Comparison of ENCODE assay signal across 8 cellular contexts in genomic region chr10:102153093-102153620, GRCh38. TPM values are rescaled to one million over a fixed set of nuclear protein-coding genes. Genes with fewer than 3 reads are reported as not detected.
DNase-seq lines count a peak whose midpoint lies in the region; ATAC-seq and TF ChIP-seq lines count a peak whose summit lies in the region.

No MANE protein-coding gene starts in this region.

- no peak overlapping the region for H3K18ac ChIP-seq in neuronal stem cell (ENCODE audit: low read length)

- peak overlapping the region; percentile 87 for H3K27ac ChIP-seq in CD4-positive, alpha-beta memory T cell (ENCODE audit: low read depth, low read length)
- H3K27ac ChIP-seq in neuronal stem cell (replicated peaks; ENCODE audit: low read length): no peak overlapping the region

- intact Hi-C loops in CD4-positive, alpha-beta memory T cell (cut with micrococcal nuclease): loop anchor here (5.0 kb wide), 2 partner anchors 489 to 559 kb away; partner anchors contain the start of genes ARL3, SFXN2 and TRIM8

- H3K4me1 Mint-ChIP-seq in CD4-positive, alpha-beta memory T cell: peaks cover 23 to 64% (median 47%) of the 10 kb centered on the region in 4 donors
- H3K4me1 Mint-ChIP-seq in endothelial cell (ENCODE audit: unreplicated experiment): peaks cover 15% of the 10 kb centered on the region

- no peaks in the 10 kb centered on the region for H3K27me3 ChIP-seq in CD4-positive, alpha-beta memory T cell (ENCODE audit: insufficient read depth, low read length)
- no peaks in the 10 kb centered on the region for H3K27me3 ChIP-seq in neuronal stem cell (ENCODE audit: control insufficient read depth in 3 of 3, insufficient read depth in 3 of 3, low read depth in 1 of 3, low read length in 3 of 3)

- peak overlapping the region; percentile 56 for H3K4me2 ChIP-seq in neuronal stem cell (ENCODE audit: insufficient read depth, low read length, poor library complexity, severe bottlenecking)

- H2BK120ac ChIP-seq in neuronal stem cell (ENCODE audit: low read depth, low read length): no peak overlapping the region

- peaks cover 41% of the 10 kb centered on the region for H3K36me3 ChIP-seq in CD4-positive, alpha-beta memory T cell (ENCODE audit: insufficient read depth, low read length)
- peaks cover 29 to 68% of the 10 kb centered on the region in 2 donors for H3K36me3 ChIP-seq in neuronal stem cell (replicated peaks in 1 of 2; ENCODE audit: control insufficient read depth in 2 of 2, insufficient read depth in 2 of 2, low read length in 2 of 2)

- H2AFZ ChIP-seq in neuronal stem cell (ENCODE audit: low read length): no peak overlapping the region

- no peak overlapping the region for H3K14ac ChIP-seq in neuronal stem cell (ENCODE audit: low read length)

- POLR2A ChIA-PET in CD4-positive, alpha-beta memory T cell (lab: Charles Lee; ENCODE audit: partially characterized antibody): interaction anchor here (2.0 kb wide), 1 partner anchor 40 kb away, joined by 12 read pairs; no protein-coding TSS in a partner anchor

- no peaks in the 10 kb centered on the region for H3K27me3 Mint-ChIP-seq in CD4-positive, alpha-beta memory T cell
- peaks cover 8% of the 10 kb centered on the region for H3K27me3 Mint-ChIP-seq in endothelial cell (ENCODE audit: unreplicated experiment)

- H3K4me3 ChIP-seq in CD4-positive, alpha-beta memory T cell (ENCODE audit: low read length in 2 of 2): peak overlapping the region; percentile 82 to 91
- peak overlapping the region; percentile 99 for H3K4me3 ChIP-seq in NB4 (ENCODE audit: low read depth, low read length)
- peak overlapping the region; percentile 93 to 96 for H3K4me3 ChIP-seq in neuronal stem cell (ENCODE audit: low read length in 2 of 2)

- no peak overlapping the region for H3K9ac ChIP-seq in neuronal stem cell (ENCODE audit: low read depth, low read length, poor library complexity)

- H4K8ac ChIP-seq in neuronal stem cell (ENCODE audit: low read depth, low read length): no peak overlapping the region

- H3K4me3 Mint-ChIP-seq in CD4-positive, alpha-beta memory T cell: peak overlapping the region; percentile 91 to 97 (median 94)
- peak overlapping the region; percentile 90 for H3K4me3 Mint-ChIP-seq in endothelial cell (ENCODE audit: unreplicated experiment)

- H3K9me3 ChIP-seq in CD4-positive, alpha-beta memory T cell (ENCODE audit: control insufficient read depth in 1 of 2, low read length in 2 of 2): no peaks in the 10 kb centered on the region
- no peaks in the 10 kb centered on the region for H3K9me3 ChIP-seq in neuronal stem cell (replicated peaks in 1 of 2; ENCODE audit: control insufficient read depth in 2 of 2, insufficient read depth in 1 of 2, low read depth in 1 of 2, low read length in 2 of 2)

- H2BK12ac ChIP-seq in neuronal stem cell (ENCODE audit: low read length): no peak overlapping the region

- peaks cover 24 to 67% of the 10 kb centered on the region in 2 donors for H3K36me3 Mint-ChIP-seq in CD4-positive, alpha-beta memory T cell
- H3K36me3 Mint-ChIP-seq in endothelial cell (ENCODE audit: low read depth, unreplicated experiment): peaks cover 18% of the 10 kb centered on the region

- no peak for TF ChIP-seq POLR2A in NB4 (IDR thresholded peaks at IDR 0.05; ENCODE audit: extremely low read depth, insufficient read length)

- TF ChIP-seq CTCF in NB4 (IDR thresholded peaks at IDR 0.05; ENCODE audit: low read depth, low read length): no peak
- no peak for TF ChIP-seq CTCF in endothelial cell (IDR thresholded peaks at IDR 0.05; ENCODE audit: unreplicated experiment)

- H3K9me3 Mint-ChIP-seq in CD4-positive, alpha-beta memory T cell: peaks cover 0 to 2% (median 0%) of the 10 kb centered on the region in 8 donors
- H3K9me3 Mint-ChIP-seq in endothelial cell (ENCODE audit: unreplicated experiment): no peaks in the 10 kb centered on the region

- peaks cover 9% of the 10 kb centered on the region for H3K79me1 ChIP-seq in neuronal stem cell (ENCODE audit: low read depth, low read length)

- DNase-seq in CD4-positive, alpha-beta memory T cell: no peak
- DNase-seq in NB4 (ENCODE audit: low read depth) (no peak), endothelial cell (ENCODE audit: low spot score) (no peak), neuronal stem cell (ENCODE audit: low spot score) (no peak), cerebellar cortex (ENCODE audit: low spot score) (no peak), NCI-H2107 (lab: John Stamatoyannopoulos, UW) (no peak), NCI-H2107 treated with DMSO at 0.1 percent for 48 hours (lab: John Stamatoyannopoulos, UW; ENCODE audit: unreplicated experiment) (no peak)

- peaks cover 34% of the 10 kb centered on the region for H3K4me1 ChIP-seq in CD4-positive, alpha-beta memory T cell (ENCODE audit: insufficient read depth, low read length)
- peaks cover 9 to 11% of the 10 kb centered on the region in 2 donors for H3K4me1 ChIP-seq in neuronal stem cell (ENCODE audit: control insufficient read depth in 2 of 2, insufficient read depth in 1 of 2, low read depth in 1 of 2, low read length in 2 of 2)

- CTCF ChIA-PET in CD4-positive, alpha-beta memory T cell (lab: Charles Lee; ENCODE audit: partially characterized antibody): interaction anchor here (0.7 to 4.0 kb wide), 5 partner anchors 17 to 312 kb away, joined by 3 to 17 read pairs (median 4); partner anchors contain the start of gene PPRC1

- no peak overlapping the region for H3K4ac ChIP-seq in neuronal stem cell (ENCODE audit: low read length)

- H2BK15ac ChIP-seq in neuronal stem cell (ENCODE audit: low read length): no peak overlapping the region

- no CpG with 5 or more reads among the region's 5 CpGs for WGBS in neuronal stem cell (ENCODE audit: extremely low coverage in 2 of 2, insufficient read length in 2 of 2, insufficient replicate concordance in 1 of 2), 2 donors

- H4K91ac ChIP-seq in neuronal stem cell (ENCODE audit: low read depth, low read length, poor library complexity): no peak overlapping the region

- no peak overlapping the region for H3K23ac ChIP-seq in neuronal stem cell (ENCODE audit: low read depth, low read length, poor library complexity)

- H2AK5ac ChIP-seq in neuronal stem cell (ENCODE audit: low read depth, low read length): no peak overlapping the region

- H3K27ac Mint-ChIP-seq in CD4-positive, alpha-beta memory T cell: peak overlapping the region; percentile 91 to 99 (median 97)
- H3K27ac Mint-ChIP-seq in endothelial cell (ENCODE audit: unreplicated experiment): peak overlapping the region; percentile 74

- H2BK5ac ChIP-seq in neuronal stem cell (ENCODE audit: low read length): no peak overlapping the region

- ATAC-seq in HG03460 (IDR thresholded peaks at IDR 0.05; ENCODE audit: unreplicated experiment): no peak

RNA-seq across cellular contexts. Expression of gene NOLC1, which starts 1.0 kb away (rescaled TPM):
- total RNA-seq in CD4-positive, alpha-beta memory T cell: 10 to 100 TPM; 63.7 to 71.6 TPM
- polyA plus RNA-seq in CD4-positive, alpha-beta memory T cell: 10 to 100 TPM; 20.0 to 75.0 TPM
- 43.2 TPM for total RNA-seq in endothelial cell (ENCODE audit: unreplicated experiment)
- polyA plus RNA-seq in neuronal stem cell (2013, experiment 1 of 2): 80.8 TPM
- polyA plus RNA-seq in neuronal stem cell (2013, experiment 2 of 2): 80.1 TPM

RNA-seq across cellular contexts. Expression of gene PPRC1, which starts 20.3 kb away (rescaled TPM):
- 10 to 100 TPM; 38.9 to 39.8 TPM for total RNA-seq in CD4-positive, alpha-beta memory T cell
- 10 to 100 TPM in 1 of 2 donors, 1 to 10 TPM in 1; 6.4 to 20.3 TPM for polyA plus RNA-seq in CD4-positive, alpha-beta memory T cell
- total RNA-seq in endothelial cell (ENCODE audit: unreplicated experiment): 29.9 TPM
- polyA plus RNA-seq in neuronal stem cell (2013, experiment 1 of 2): 19.0 TPM
- 19.9 TPM for polyA plus RNA-seq in neuronal stem cell (2013, experiment 2 of 2)

RNA-seq across cellular contexts. Expression of gene LDB1, which starts 33.0 kb away (rescaled TPM):
- 100 to 1,000 TPM; 131 to 135 TPM for total RNA-seq in CD4-positive, alpha-beta memory T cell
- 10 to 100 TPM in 1 of 2 donors, 1 to 10 TPM in 1; 10.0 to 48.6 TPM for polyA plus RNA-seq in CD4-positive, alpha-beta memory T cell
- total RNA-seq in endothelial cell (ENCODE audit: unreplicated experiment): 160 TPM
- polyA plus RNA-seq in neuronal stem cell (2013, experiment 1 of 2): 88.5 TPM
- 86.1 TPM for polyA plus RNA-seq in neuronal stem cell (2013, experiment 2 of 2)
